8 cellular contexts compared by ENCODE assay signal in the genomic region with DNA sequence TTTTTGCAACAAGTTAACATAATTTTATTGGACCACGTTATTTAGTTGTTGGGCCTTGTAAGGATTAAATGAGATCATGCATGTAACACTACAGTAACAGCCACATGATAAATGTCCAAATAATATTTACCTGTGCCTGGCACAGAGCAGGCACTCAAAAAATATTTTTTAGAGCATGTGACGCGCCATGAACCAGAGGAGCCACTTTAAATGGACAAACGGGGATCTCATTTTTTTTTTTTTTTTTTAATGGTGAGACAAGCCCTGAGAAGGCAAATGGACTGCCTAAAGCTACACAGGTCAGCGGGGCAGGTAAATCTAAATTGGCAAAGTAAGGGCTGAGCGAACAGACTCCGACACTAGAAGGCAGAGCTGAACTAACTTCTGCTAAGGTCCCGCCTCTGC. TPM values are rescaled to one million over a fixed set of nuclear protein-coding genes. Genes with fewer than 3 reads are reported as not detected.
DNase-seq lines count a peak whose midpoint lies in the region; ATAC-seq and TF ChIP-seq lines count a peak whose summit lies in the region.

No MANE protein-coding gene starts in this region.

- ATAC-seq in left lung: peak; percentile 4
- ATAC-seq in GM18867 (IDR thresholded peaks at IDR 0.05; ENCODE audit: unreplicated experiment): no peak

- H3K4me1 Mint-ChIP-seq in activated CD4-positive, alpha-beta T cell treated with anti-CD3 and anti-CD28 coated beads, Interleukin-2, amount 10 ng/mL, durations not matched to agents 7 days and 5 days: peaks cover 38% of the 10 kb centered on the region
- peaks cover 36% of the 10 kb centered on the region for H3K4me1 Mint-ChIP-seq in activated naive CD8-positive, alpha-beta T cell treated with anti-CD3 and anti-CD28 coated beads for 36 hours

- WGBS in testis, 2 donors: 4% methylated on average over 8 of the region's 8 CpGs

- TF ChIP-seq POLR2A in testis (IDR thresholded peaks at IDR 0.05): no peak

- POLR2A ChIA-PET in activated CD4-positive, alpha-beta T cell treated with anti-CD3 and anti-CD28 coated beads, Interleukin-2, amount 10 ng/mL, durations not matched to agents 7 days and 5 days (lab: Charles Lee): interaction anchor here (0.6 to 2.4 kb wide), 3 partner anchors 12 to 328 kb away, joined by 3 to 11 read pairs (median 4); no protein-coding TSS in a partner anchor

- H3K4me3 Mint-ChIP-seq in activated CD4-positive, alpha-beta T cell treated with anti-CD3 and anti-CD28 coated beads, Interleukin-2, amount 10 ng/mL, durations not matched to agents 7 days and 5 days: peak overlapping the region; percentile 79
- H3K4me3 Mint-ChIP-seq in activated naive CD8-positive, alpha-beta T cell treated with anti-CD3 and anti-CD28 coated beads for 36 hours: peak overlapping the region; percentile 92

- peak overlapping the region; percentile 90 for H3K27ac Mint-ChIP-seq in activated CD4-positive, alpha-beta T cell treated with anti-CD3 and anti-CD28 coated beads, Interleukin-2, amount 10 ng/mL, durations not matched to agents 7 days and 5 days
- peak overlapping the region; percentile 98 for H3K27ac Mint-ChIP-seq in activated naive CD8-positive, alpha-beta T cell treated with anti-CD3 and anti-CD28 coated beads for 36 hours

- no peaks in the 10 kb centered on the region for H3K27me3 ChIP-seq in left lung
- no peaks in the 10 kb centered on the region for H3K27me3 ChIP-seq in testis

- peaks cover 4 to 35% of the 10 kb centered on the region in 2 donors for H3K36me3 ChIP-seq in left lung
- H3K36me3 ChIP-seq in testis (ENCODE audit: low read depth, missing control alignments): no peaks in the 10 kb centered on the region

- H3K4me1 ChIP-seq in left lung (peaks cover 19 to 43% of the 10 kb centered on the region in 2 donors), testis (peaks cover 20% of the 10 kb centered on the region)

- H3K27me3 Mint-ChIP-seq in activated CD4-positive, alpha-beta T cell treated with anti-CD3 and anti-CD28 coated beads, Interleukin-2, amount 10 ng/mL, durations not matched to agents 7 days and 5 days: peaks cover 7% of the 10 kb centered on the region
- H3K27me3 Mint-ChIP-seq in activated naive CD8-positive, alpha-beta T cell treated with anti-CD3 and anti-CD28 coated beads for 36 hours: no peaks in the 10 kb centered on the region

- intact Hi-C loops in left lung (cut with DNase I): no loop called here
- intact Hi-C loops in testis (cut with DNase I; ENCODE audit: low total_unique reads): no loop called here

- H3K36me3 Mint-ChIP-seq in activated CD4-positive, alpha-beta T cell treated with anti-CD3 and anti-CD28 coated beads, Interleukin-2, amount 10 ng/mL, durations not matched to agents 7 days and 5 days (ENCODE audit: low read depth): peaks cover 37% of the 10 kb centered on the region
- peaks cover 37% of the 10 kb centered on the region for H3K36me3 Mint-ChIP-seq in activated naive CD8-positive, alpha-beta T cell treated with anti-CD3 and anti-CD28 coated beads for 36 hours

- DNase-seq in activated CD4-positive, alpha-beta T cell treated with anti-CD3 and anti-CD28 coated beads, Interleukin-2, amount 10 ng/mL, durations not matched to agents 7 days and 5 days: no peak
- no peak for DNase-seq in activated CD4-positive, alpha-beta T cell treated with anti-CD3 and anti-CD28 coated beads, Interleukin-2, amount 50 U/mL, for 4 hours
- DNase-seq in activated naive CD8-positive, alpha-beta T cell treated with anti-CD3 and anti-CD28 coated beads for 36 hours: no peak
- DNase-seq in left lung (no peak), testis (no peak), A172 (ENCODE audit: low spot score) (no peak), DMS 273 treated with DMSO at 0.1 percent for 48 hours (lab: John Stamatoyannopoulos, UW) (no peak)

- H3K9me3 ChIP-seq in left lung (no peaks in the 10 kb centered on the region), testis (no peaks in the 10 kb centered on the region)

- peak overlapping the region in 1 of 2 donors; percentile 97 for H3K27ac ChIP-seq in left lung
- peak overlapping the region in 1 of 2 donors; percentile 94 for H3K27ac ChIP-seq in testis

- H3K9me3 Mint-ChIP-seq in activated CD4-positive, alpha-beta T cell treated with anti-CD3 and anti-CD28 coated beads, Interleukin-2, amount 10 ng/mL, durations not matched to agents 7 days and 5 days: no peaks in the 10 kb centered on the region
- H3K9me3 Mint-ChIP-seq in activated naive CD8-positive, alpha-beta T cell treated with anti-CD3 and anti-CD28 coated beads for 36 hours: no peaks in the 10 kb centered on the region

- H3K4me3 ChIP-seq in left lung (peak overlapping the region in 1 of 2 donors; percentile 96), testis (peak overlapping the region; percentile 79 to 99)

- no peak for TF ChIP-seq CTCF in left lung (IDR thresholded peaks at IDR 0.05)
- no peak for TF ChIP-seq CTCF in testis (IDR thresholded peaks at IDR 0.05)

- CTCF ChIA-PET in activated CD4-positive, alpha-beta T cell treated with anti-CD3 and anti-CD28 coated beads, Interleukin-2, amount 10 ng/mL, durations not matched to agents 7 days and 5 days (lab: Charles Lee): interaction anchor here (0.6 to 3.3 kb wide), 20 partner anchors 9 to 106 kb away, joined by 3 to 27 read pairs (median 4); partner anchors contain the start of genes ARHGEF1 and RABAC1

RNA-seq across cellular contexts. Expression of gene RPS19, which starts 0.8 kb away (rescaled TPM):
- total RNA-seq in activated CD4-positive, alpha-beta T cell treated with anti-CD3 and anti-CD28 coated beads, Interleukin-2, amount 10 ng/mL, durations not matched to agents 7 days and 5 days: 1,000 to 10,000 TPM; 2,679 to 3,011 TPM
- total RNA-seq in activated naive CD8-positive, alpha-beta T cell treated with anti-CD3 and anti-CD28 coated beads for 36 hours: 1,000 to 10,000 TPM; 3,012 to 3,178 TPM
- total RNA-seq in left lung (1,000 to 10,000 TPM; 1,560 to 2,044 TPM), testis (1,000 to 10,000 TPM in 1 of 2 donors, 100 to 1,000 TPM in 1; 869 to 1,199 TPM)
- 1,270 TPM for polyA plus RNA-seq in testis (ENCODE audit: insufficient read depth, low read depth, low replicate concordance)
- 1,133 and 1,859 TPM in 2 replicates for total RNA-seq in A172 (2014; rRNA removed; shearing (Covaris generic))

RNA-seq across cellular contexts. Expression of gene DMRTC2, which starts 14.4 kb away (rescaled TPM):
- total RNA-seq in activated CD4-positive, alpha-beta T cell treated with anti-CD3 and anti-CD28 coated beads, Interleukin-2, amount 10 ng/mL, durations not matched to agents 7 days and 5 days: not detected
- not detected for total RNA-seq in activated naive CD8-positive, alpha-beta T cell treated with anti-CD3 and anti-CD28 coated beads for 36 hours
- total RNA-seq in left lung (not detected), testis (10 to 100 TPM; 23.1 to 55.3 TPM)
- polyA plus RNA-seq in testis (ENCODE audit: insufficient read depth, low read depth, low replicate concordance): 71.0 TPM
- not detected in 2 replicates for total RNA-seq in A172 (2014; rRNA removed; shearing (Covaris generic))

RNA-seq across cellular contexts. Expression of gene LYPD4, which starts 14.7 kb away (rescaled TPM):
- not detected for total RNA-seq in activated CD4-positive, alpha-beta T cell treated with anti-CD3 and anti-CD28 coated beads, Interleukin-2, amount 10 ng/mL, durations not matched to agents 7 days and 5 days
- total RNA-seq in activated naive CD8-positive, alpha-beta T cell treated with anti-CD3 and anti-CD28 coated beads for 36 hours: not detected
- total RNA-seq in left lung: not detected
- 10 to 100 TPM; 33.6 to 68.4 TPM for total RNA-seq in testis
- polyA plus RNA-seq in testis (ENCODE audit: insufficient read depth, low read depth, low replicate concordance): 198 TPM
- total RNA-seq in A172 (2014; rRNA removed; shearing (Covaris generic)): not detected in 2 replicates

RNA-seq across cellular contexts. Expression of gene CD79A, which starts 17.9 kb away (rescaled TPM):
- 1 to 10 TPM; 2.9 to 4.7 TPM for total RNA-seq in activated CD4-positive, alpha-beta T cell treated with anti-CD3 and anti-CD28 coated beads, Interleukin-2, amount 10 ng/mL, durations not matched to agents 7 days and 5 days
- total RNA-seq in activated naive CD8-positive, alpha-beta T cell treated with anti-CD3 and anti-CD28 coated beads for 36 hours: 10 to 100 TPM; 28.8 to 32.2 TPM
- total RNA-seq in left lung (1 to 10 TPM in 1 of 2 donors, under 1 TPM in 1; 0.99 to 2.1 TPM), testis (under 1 TPM in 1 of 2 donors, not detected in 1; 0.87 TPM)
- polyA plus RNA-seq in testis (ENCODE audit: insufficient read depth, low read depth, low replicate concordance): 3.6 TPM
- not detected in 2 replicates for total RNA-seq in A172 (2014; rRNA removed; shearing (Covaris generic))

RNA-seq across cellular contexts. Expression of gene ARHGEF1, which starts 23.8 kb away (rescaled TPM):
- 100 to 1,000 TPM; 663 to 761 TPM for total RNA-seq in activated CD4-positive, alpha-beta T cell treated with anti-CD3 and anti-CD28 coated beads, Interleukin-2, amount 10 ng/mL, durations not matched to agents 7 days and 5 days
- total RNA-seq in activated naive CD8-positive, alpha-beta T cell treated with anti-CD3 and anti-CD28 coated beads for 36 hours: 100 to 1,000 TPM; 285 to 295 TPM
- 100 to 1,000 TPM; 129 to 202 TPM for total RNA-seq in left lung
- 10 to 100 TPM; 51.2 to 56.3 TPM for total RNA-seq in testis
- polyA plus RNA-seq in testis (ENCODE audit: insufficient read depth, low read depth, low replicate concordance): 33.2 TPM
- 72.5 and 108 TPM in 2 replicates for total RNA-seq in A172 (2014; rRNA removed; shearing (Covaris generic))

Comparison
In these comparisons a context has a peak if more than half of its experiments do, and no peak if none do; other contexts are left out.
1. RNA of gene DMRTC2, which starts 14.4 kb away (total RNA-seq): 23.1 to 55.3 TPM in testis; not detected in activated CD4-positive, alpha-beta T cell treated with anti-CD3 and anti-CD28 coated beads, Interleukin-2, amount 10 ng/mL, durations not matched to agents 7 days and 5 days, not detected in activated naive CD8-positive, alpha-beta T cell treated with anti-CD3 and anti-CD28 coated beads for 36 hours, not detected in left lung and not detected in A172; every median in the first group is over 10 times any median in the second.
2. RNA of gene LYPD4, which starts 14.7 kb away (total RNA-seq): 33.6 to 68.4 TPM in testis; not detected in activated CD4-positive, alpha-beta T cell treated with anti-CD3 and anti-CD28 coated beads, Interleukin-2, amount 10 ng/mL, durations not matched to agents 7 days and 5 days, not detected in activated naive CD8-positive, alpha-beta T cell treated with anti-CD3 and anti-CD28 coated beads for 36 hours, not detected in left lung and not detected in A172; every median in the first group is over 10 times any median in the second.